ENCODE assay signal across 15 cellular contexts in the genomic region with DNA sequence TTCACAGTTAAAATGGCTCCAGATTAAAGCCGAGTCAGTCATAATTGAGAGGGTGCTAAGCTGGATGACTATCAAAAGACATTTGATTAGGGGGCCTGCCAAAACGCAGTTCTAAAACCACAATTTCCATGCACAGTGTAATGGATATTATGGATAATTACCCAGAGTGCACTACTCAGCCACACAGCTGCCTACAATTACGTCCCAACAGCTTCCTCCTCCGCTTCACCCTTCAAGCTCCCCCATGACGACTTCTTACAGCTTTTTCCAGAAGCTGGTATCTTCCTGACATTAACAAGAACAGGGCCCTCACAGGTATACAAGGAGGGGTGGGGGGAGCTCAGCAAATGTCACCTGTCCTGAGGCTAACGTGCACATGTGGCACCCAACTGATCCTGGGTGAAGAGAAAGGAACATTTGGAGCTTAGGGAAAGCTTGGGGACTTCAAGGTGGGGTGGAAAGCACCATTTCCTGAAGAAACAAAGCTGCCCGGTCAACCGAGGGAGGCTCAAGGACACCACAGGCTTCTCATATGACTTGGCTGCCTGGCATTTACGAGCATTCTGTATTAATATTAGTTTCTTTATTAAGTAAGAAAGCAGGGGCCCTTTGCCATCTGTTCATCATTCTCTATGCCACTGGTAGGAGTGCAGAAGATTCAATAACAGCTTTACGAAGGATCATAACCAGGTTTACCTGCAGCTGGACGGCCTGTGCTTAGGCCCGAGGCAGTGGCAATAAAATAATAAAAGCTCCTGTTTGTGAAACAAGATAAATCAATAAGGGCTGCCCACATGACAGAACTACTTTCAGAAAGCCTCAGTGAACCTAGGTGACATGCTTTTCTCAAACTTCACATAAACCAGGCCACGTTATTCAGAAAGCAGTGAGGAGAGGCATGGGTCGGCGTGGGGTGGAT. TPM values are rescaled to one million over a fixed set of nuclear protein-coding genes. Genes with fewer than 3 reads are reported as not detected.
A peak's percentile ranks its signal among the peaks of the same experiment; 100 is the strongest.
DNase-seq lines count a peak whose midpoint lies in the region; ATAC-seq and TF ChIP-seq lines count a peak whose summit lies in the region.
"Had no signal": no experiment of that assay in that cellular context is flagged by ENCODE, and none has a peak within 500 bp of the region (broad histone marks: within the 10 kb centered on the region; RNA-seq: fewer than 3 reads in every experiment).

No MANE protein-coding gene starts in this region.

- DNase-seq in NCI-H1417 treated with DMSO at 0.1 percent for 48 hours (lab: John Stamatoyannopoulos, UW) (peak; percentile 22), fibroblast of gingiva (ENCODE audit: low read depth) (peak; percentile 18), type B pancreatic cell (ENCODE audit: extremely low spot score, unreplicated experiment) (no peak)
- no peak for DNase-seq in stimulated activated CD4-positive, alpha-beta T cell treated with anti-CD3 and anti-CD28 coated beads, Interleukin-2, amount 100 ng/mL, for 48 hours
- DNase-seq in activated T-cell treated with anti-CD3 and anti-CD28 coated beads, Interleukin-2, amount 50 U/mL, for 72 hours: no peak
- DNase-seq: activated naive CD8-positive, alpha-beta T cell treated with anti-CD3 and anti-CD28 coated beads, Interleukin-2, amount 50 U/mL, for 24 hours; NCI-H446 treated with DMSO at 0.1 percent for 48 hours; ovary; stimulated activated CD4-positive, alpha-beta T cell treated with anti-CD3 and anti-CD28 coated beads, Interleukin-2, amount 100 ng/mL, for 24 hours had no signal

- no peak overlapping the region for H3K4me3 Mint-ChIP-seq in type B pancreatic cell
- no peak overlapping the region for H3K4me3 Mint-ChIP-seq in activated T-cell treated with anti-CD3 and anti-CD28 coated beads, Interleukin-2, amount 50 U/mL, for 72 hours
- H3K4me3 Mint-ChIP-seq: activated naive CD8-positive, alpha-beta T cell treated with anti-CD3 and anti-CD28 coated beads, Interleukin-2, amount 50 U/mL, for 24 hours; B cell had no signal

- ATAC-seq in HG03432 (IDR thresholded peaks at IDR 0.05; ENCODE audit: unreplicated experiment): no peak
- ATAC-seq in activated T-cell treated with anti-CD3 and anti-CD28 coated beads, Interleukin-2, amount 50 U/mL, for 72 hours (replicated peaks in 1 of 2): no peak
- ATAC-seq: activated naive CD8-positive, alpha-beta T cell treated with anti-CD3 and anti-CD28 coated beads, Interleukin-2, amount 50 U/mL, for 24 hours; HCT116; K562 had no signal

- peaks cover 17% of the 10 kb centered on the region for H3K36me3 Mint-ChIP-seq in type B pancreatic cell
- peaks cover 0 to 3% of the 10 kb centered on the region in 2 donors for H3K36me3 Mint-ChIP-seq in activated T-cell treated with anti-CD3 and anti-CD28 coated beads, Interleukin-2, amount 50 U/mL, for 72 hours (ENCODE audit: insufficient read depth in 2 of 2)

- no peak for TF ChIP-seq CTCF in type B pancreatic cell (conservative IDR thresholded peaks at IDR 0.05)

- H3K9me3 Mint-ChIP-seq in type B pancreatic cell: no peaks in the 10 kb centered on the region
- no peaks in the 10 kb centered on the region for H3K9me3 Mint-ChIP-seq in activated T-cell treated with anti-CD3 and anti-CD28 coated beads, Interleukin-2, amount 50 U/mL, for 72 hours
- H3K9me3 Mint-ChIP-seq: activated naive CD8-positive, alpha-beta T cell treated with anti-CD3 and anti-CD28 coated beads, Interleukin-2, amount 50 U/mL, for 24 hours; activated T-helper 2 cell treated with anti-CD3 and anti-CD28 coated beads, Interferon-gamma antibody, Interleukin-2, Interleukin-4, amounts not matched to agents 10 μg/mL and 5 μg/mL and 100 μg/mL, durations not matched to agents 14 hours and 24 hours and 36 hours had no signal

- peaks cover 10% of the 10 kb centered on the region for H3K4me1 Mint-ChIP-seq in type B pancreatic cell (ENCODE audit: unreplicated experiment)
- peaks cover under 1% of the 10 kb centered on the region for H3K4me1 Mint-ChIP-seq in activated T-cell treated with anti-CD3 and anti-CD28 coated beads, Interleukin-2, amount 50 U/mL, for 72 hours (ENCODE audit: low read depth)
- H3K4me1 Mint-ChIP-seq: activated naive CD8-positive, alpha-beta T cell treated with anti-CD3 and anti-CD28 coated beads, Interleukin-2, amount 50 U/mL, for 24 hours; B cell had no signal

- no peaks in the 10 kb centered on the region for H3K27me3 Mint-ChIP-seq in type B pancreatic cell
- peaks cover 73% of the 10 kb centered on the region for H3K27me3 Mint-ChIP-seq in activated T-cell treated with anti-CD3 and anti-CD28 coated beads, Interleukin-2, amount 50 U/mL, for 72 hours (ENCODE audit: low read depth)
- H3K27me3 Mint-ChIP-seq: B cell had no signal

- H3K27ac Mint-ChIP-seq in type B pancreatic cell: peak overlapping the region; percentile 58
- no peak overlapping the region for H3K27ac Mint-ChIP-seq in activated T-cell treated with anti-CD3 and anti-CD28 coated beads, Interleukin-2, amount 50 U/mL, for 72 hours
- H3K27ac Mint-ChIP-seq: activated naive CD8-positive, alpha-beta T cell treated with anti-CD3 and anti-CD28 coated beads, Interleukin-2, amount 50 U/mL, for 24 hours; activated T-helper 2 cell treated with anti-CD3 and anti-CD28 coated beads, Interferon-gamma antibody, Interleukin-2, Interleukin-4, amounts not matched to agents 10 μg/mL and 5 μg/mL and 100 μg/mL, durations not matched to agents 14 hours and 24 hours and 36 hours; B cell had no signal

TF ChIP-seq in PFSK-1, 5 proteins besides CTCF, POLR2A, EP300 and RAD21:
- TF ChIP-seq FOXP2 (optimal IDR thresholded peaks at IDR 0.05; ENCODE audit: borderline replicate concordance, extremely low read depth, extremely low read length, insufficient read depth) (no peak), POLR2AphosphoS5 (IDR thresholded peaks at IDR 0.05; ENCODE audit: low read depth, low read length) (peak; percentile 11; the same call in 1 of the 2 replicates)
TF ChIP-seq in PFSK-1: peak in this region for 1.

RNA-seq across cellular contexts. Expression of a gene that starts 54.1 kb away (rescaled TPM):
- polyA plus RNA-seq in PFSK-1 (2012; ENCODE audit: insufficient read length, low read depth): 352 TPM
- total RNA-seq in type B pancreatic cell (ENCODE audit: low replicate concordance): 26.4 and 42.2 TPM in 2 replicates
- total RNA-seq in activated T-cell treated with anti-CD3 and anti-CD28 coated beads, Interleukin-2, amount 50 U/mL, for 72 hours: 1 to 10 TPM; 2.9 to 3.4 TPM

Comparison
In these comparisons a context has a peak if more than half of its experiments do, and no peak if none do; other contexts are left out.
1. DNase-seq: peak in NCI-H1417 treated with DMSO at 0.1 percent for 48 hours (single experiment) and fibroblast of gingiva (single experiment); none in type B pancreatic cell (single experiment), stimulated activated CD4-positive, alpha-beta T cell treated with anti-CD3 and anti-CD28 coated beads, Interleukin-2, amount 100 ng/mL, for 48 hours (0 of 2) and activated T-cell treated with anti-CD3 and anti-CD28 coated beads, Interleukin-2, amount 50 U/mL, for 72 hours (0 of 2).